Comparison of ENCODE assay signal across 1 cellular context in the genomic region with DNA sequence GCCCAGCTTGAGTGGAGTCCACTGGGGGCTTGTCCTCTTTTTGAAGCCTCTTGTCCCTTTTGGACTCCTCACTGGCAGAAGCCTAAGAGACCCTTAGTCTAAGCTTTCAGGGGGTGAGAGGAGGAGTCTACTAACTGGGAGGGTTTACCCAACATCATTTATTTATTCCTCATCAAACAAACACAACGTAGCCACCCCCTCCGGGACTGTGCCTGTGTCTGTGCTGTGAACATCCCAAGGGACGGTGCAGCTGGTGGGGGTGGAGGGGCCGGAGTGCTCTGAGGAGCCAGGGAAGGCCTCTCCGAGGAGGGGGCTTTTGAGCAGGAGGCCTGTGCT.
TF ChIP-seq lines count a peak whose summit lies in the region.

No MANE protein-coding gene starts in this region.

TF ChIP-seq in SK-N-SH, 30 proteins besides CTCF, POLR2A, EP300 and RAD21:
- no peak for TF ChIP-seq PBX3 (IDR thresholded peaks at IDR 0.05)
- TF ChIP-seq SIN3A (IDR thresholded peaks at IDR 0.05; ENCODE audit: borderline replicate concordance, low read depth, low read length) = no peak
- no peak for TF ChIP-seq GATA2 (CRISPR knock-in tag; IDR thresholded peaks at IDR 0.05)
TF ChIP-seq in SK-N-SH: peak in this region for 0.
